8 cellular contexts compared by ENCODE assay signal in the genomic region with DNA sequence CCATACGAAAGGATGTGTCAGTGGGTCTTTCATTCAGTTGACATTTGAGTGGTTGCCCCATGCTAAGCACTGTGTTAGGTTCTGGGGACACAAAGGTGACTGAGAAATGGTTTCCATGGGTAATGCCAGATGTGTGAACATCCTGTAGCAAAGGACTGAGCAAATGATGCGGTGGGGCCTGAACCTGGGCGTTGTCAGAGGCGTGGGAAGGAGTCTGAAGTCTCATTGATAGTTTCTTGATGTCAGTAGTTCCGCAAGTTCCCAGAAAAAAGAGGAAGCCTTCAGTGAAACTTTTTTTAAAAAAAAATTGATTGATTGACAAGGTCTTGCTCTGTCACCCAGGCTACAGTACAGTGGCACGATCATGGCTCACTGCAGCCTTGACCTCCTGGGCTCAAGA. TPM values are rescaled to one million over a fixed set of nuclear protein-coding genes. Genes with fewer than 3 reads are reported as not detected.
DNase-seq lines count a peak whose midpoint lies in the region; ATAC-seq and TF ChIP-seq lines count a peak whose summit lies in the region.

No MANE protein-coding gene starts in this region.

- no peak overlapping the region for H2AFZ ChIP-seq in mesenchymal stem cell (ENCODE audit: low read depth, low read length)

- peak; percentile 33 for DNase-seq in NB4 (ENCODE audit: low read depth)
- DNase-seq in mesenchymal stem cell = no peak
- no peak for DNase-seq in NCI-H1436 treated with DMSO at 0.1 percent for 48 hours (lab: John Stamatoyannopoulos, UW)
- DNase-seq in GM03348 (ENCODE audit: low spot score) = no peak
- DNase-seq in DMS153 treated with DMSO at 0.1 percent for 48 hours (lab: John Stamatoyannopoulos, UW; ENCODE audit: unreplicated experiment) = no peak
- DNase-seq in activated CD4-positive, CD25-positive, alpha-beta regulatory T cell (lab: John Stamatoyannopoulos, UW) = no peak

- peak overlapping the region; percentile 31 to 37 for H2BK12ac ChIP-seq in mesenchymal stem cell (ENCODE audit: low read length in 2 of 2)

- H3K18ac ChIP-seq in mesenchymal stem cell (ENCODE audit: low read depth in 1 of 2, low read length in 2 of 2) = no peak overlapping the region

- no peak for TF ChIP-seq POLR2A in NB4 (IDR thresholded peaks at IDR 0.05; ENCODE audit: extremely low read depth, insufficient read length)

- H2BK5ac ChIP-seq in mesenchymal stem cell (ENCODE audit: low read depth, low read length, poor library complexity, severe bottlenecking) = no peak overlapping the region

- ATAC-seq in GM18868 (IDR thresholded peaks at IDR 0.05; ENCODE audit: unreplicated experiment) = peak; percentile 71
- peak; percentile 38 for ATAC-seq in HG02642 (IDR thresholded peaks at IDR 0.05; ENCODE audit: poor library complexity, unreplicated experiment)

- no peaks in the 10 kb centered on the region for H3K36me3 ChIP-seq in mesenchymal stem cell (ENCODE audit: control insufficient read depth in 1 of 2, insufficient read depth in 2 of 2, low read depth in 1 of 2, low read length in 2 of 2)

- H3K27ac ChIP-seq in mesenchymal stem cell (ENCODE audit: low read length, poor library complexity, severe bottlenecking) = peak overlapping the region; percentile 31

- peak overlapping the region; percentile 27 for H4K8ac ChIP-seq in mesenchymal stem cell (ENCODE audit: low read length)

- H2BK120ac ChIP-seq in mesenchymal stem cell (ENCODE audit: low read depth, low read length) = peak overlapping the region; percentile 61

- peak overlapping the region in 1 of 2 experiments; percentile 39 for H3K4ac ChIP-seq in mesenchymal stem cell (ENCODE audit: low read depth in 1 of 2, low read length in 2 of 2)

- WGBS in mesenchymal stem cell = 94% methylated on average over 6 of the region's 6 CpGs

- H3K9me3 ChIP-seq in mesenchymal stem cell (ENCODE audit: control insufficient read depth, low read length) = no peaks in the 10 kb centered on the region

- no peak overlapping the region for H3K23ac ChIP-seq in mesenchymal stem cell (ENCODE audit: low read length in 2 of 2)

- no peak overlapping the region for H3K4me3 ChIP-seq in NB4 (ENCODE audit: low read depth, low read length)
- no peak overlapping the region for H3K4me3 ChIP-seq in mesenchymal stem cell (ENCODE audit: insufficient read depth in 1 of 2, low read depth in 1 of 2, low read length in 2 of 2)

- H4K91ac ChIP-seq in mesenchymal stem cell (ENCODE audit: low read length) = no peak overlapping the region

- H3K79me1 ChIP-seq in mesenchymal stem cell (replicated peaks; ENCODE audit: low read length, poor library complexity, severe bottlenecking) = no peaks in the 10 kb centered on the region

- no peak overlapping the region for H3K9ac ChIP-seq in mesenchymal stem cell (ENCODE audit: low read length)

- H3K27me3 ChIP-seq in mesenchymal stem cell (ENCODE audit: control insufficient read depth in 1 of 2, insufficient read depth in 1 of 2, low read length in 2 of 2) = no peaks in the 10 kb centered on the region

- peak overlapping the region in 1 of 2 experiments; percentile 61 for H3K14ac ChIP-seq in mesenchymal stem cell (ENCODE audit: low read length in 2 of 2)

- H3K4me1 ChIP-seq in mesenchymal stem cell (ENCODE audit: control insufficient read depth, insufficient read depth, low read depth, low read length) = peaks cover 13% of the 10 kb centered on the region

- H2BK15ac ChIP-seq in mesenchymal stem cell (ENCODE audit: low read depth, poor library complexity, severe bottlenecking) = no peak overlapping the region

- H3K4me2 ChIP-seq in mesenchymal stem cell (ENCODE audit: low read length, poor library complexity, severe bottlenecking) = no peak overlapping the region

- TF ChIP-seq CTCF in NB4 (IDR thresholded peaks at IDR 0.05; ENCODE audit: low read depth, low read length) = no peak

- H2AK5ac ChIP-seq in mesenchymal stem cell (ENCODE audit: low read length, severe bottlenecking) = peak overlapping the region; percentile 91

RNA-seq across cellular contexts. Expression of gene LIMS1, which starts 56.9 kb away (rescaled TPM):
- 146 TPM for polyA plus RNA-seq in mesenchymal stem cell (2013, experiment 1 of 2)
- 150 TPM for polyA plus RNA-seq in mesenchymal stem cell (2013, experiment 2 of 2)
